Comparison of ENCODE assay signal across 8 cellular contexts in the genomic region with DNA sequence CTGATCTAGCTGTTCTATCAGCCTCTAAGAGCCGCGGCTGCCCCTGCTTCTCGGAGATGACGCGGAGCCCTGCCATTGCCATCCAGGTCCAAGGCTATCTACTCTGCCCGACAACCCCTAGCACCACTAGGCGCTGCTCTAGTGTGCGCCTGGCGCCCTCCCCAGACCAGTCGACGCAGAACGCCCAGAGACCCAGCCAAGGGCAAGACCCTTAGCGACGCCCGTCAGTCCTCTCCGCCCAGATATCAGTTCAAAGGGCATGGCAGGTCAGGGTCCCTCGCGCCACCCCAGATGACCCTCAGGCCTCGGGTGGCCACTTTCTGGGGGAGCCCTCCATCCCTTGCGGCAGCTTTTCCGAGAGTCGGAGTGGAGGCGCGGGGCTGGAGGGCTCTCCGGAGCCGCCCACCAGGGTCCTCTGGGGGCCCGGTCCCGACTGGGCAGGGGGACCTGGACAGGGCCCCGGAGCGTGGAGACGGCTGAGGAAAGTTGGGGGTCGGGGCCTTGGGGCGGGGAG. TPM values are rescaled to one million over a fixed set of nuclear protein-coding genes. Genes with fewer than 3 reads are reported as not detected.
DNase-seq lines count a peak whose midpoint lies in the region; ATAC-seq and TF ChIP-seq lines count a peak whose summit lies in the region.

No MANE protein-coding gene starts in this region.

- no TSS peak for BruUV-seq in HCT116 (replicated peaks; lab: Mats Ljungman, UMichigan)

- RAD21 ChIA-PET in HCT116 (lab: Charles Lee; ENCODE audit: low non-redundant PET in 1 of 2, low total read pairs in 2 of 2, uncharacterized antibody in 2 of 2, unreplicated experiment in 2 of 2): no interaction called here

- no peak for TF ChIP-seq EP300 in tibial nerve (IDR thresholded peaks at IDR 0.05)

- peaks cover 54% of the 10 kb centered on the region for H3K27me3 Mint-ChIP-seq in mesothelial cell of epicardium (ENCODE audit: low read depth)

- H3K79me2 ChIP-seq in HCT116 (ENCODE audit: insufficient read depth, low read length): no peaks in the 10 kb centered on the region

- peak; percentile 51 for TF ChIP-seq RAD21 in HCT116 (IDR thresholded peaks at IDR 0.05; ENCODE audit: low read depth)

- no peaks in the 10 kb centered on the region for H3K9me2 ChIP-seq in HCT116 (ENCODE audit: insufficient read depth)

- peak; percentile 30; the same call in 1 of the 2 replicates for TF ChIP-seq CTCF in BJ (IDR thresholded peaks at IDR 0.05; ENCODE audit: insufficient read depth, low read depth, low read length)
- no peak; a peak in 2 of 6 replicates for TF ChIP-seq CTCF in HCT116 (IDR thresholded peaks at IDR 0.05 in 2 of 3, conservative IDR thresholded peaks at IDR 0.05 in 1 of 3; ENCODE audit: borderline replicate concordance in 1 of 3, insufficient read depth in 1 of 3, low read depth in 2 of 3, low read length in 2 of 3)
- TF ChIP-seq CTCF in epithelial cell of proximal tubule (conservative IDR thresholded peaks at IDR 0.05; ENCODE audit: low read depth, low read length): peak; percentile 82
- TF ChIP-seq CTCF in mesothelial cell of epicardium (IDR thresholded peaks at IDR 0.05; ENCODE audit: unreplicated experiment): no peak
- peak in 2 of 5 experiments; percentile 19 to 21 for TF ChIP-seq CTCF in tibial nerve (IDR thresholded peaks at IDR 0.05)

- no peak for TF ChIP-seq POLR2A in HCT116 (IDR thresholded peaks at IDR 0.05; ENCODE audit: borderline replicate concordance, extremely low read depth, insufficient read depth, insufficient read length)
- TF ChIP-seq POLR2A in tibial nerve (IDR thresholded peaks at IDR 0.05): no peak

- no peaks in the 10 kb centered on the region; the same call in 1 of the 2 replicates for H4K20me1 ChIP-seq in HCT116 (ENCODE audit: insufficient read depth)

- H3K4me3 ChIP-seq in BJ (ENCODE audit: low read depth, low read length) (peak overlapping the region; percentile 10; the same call in 1 of the 2 replicates), HCT116 (replicated peaks in 1 of 2; ENCODE audit: low read depth in 1 of 2, low read length in 2 of 2) (no peak overlapping the region), epithelial cell of proximal tubule (ENCODE audit: low read depth, low read length) (peak overlapping the region; percentile 74), tibial nerve (peak overlapping the region; percentile 34 to 70 (median 50))

- H2AFZ ChIP-seq in HCT116 (ENCODE audit: low read depth, low read length, poor library complexity, severe bottlenecking): no peak overlapping the region

- H3K36me3 ChIP-seq in BJ (ENCODE audit: control insufficient read depth, insufficient read depth, low read length): no peaks in the 10 kb centered on the region
- no peaks in the 10 kb centered on the region for H3K36me3 ChIP-seq in HCT116 (ENCODE audit: control insufficient read depth in 1 of 2, insufficient read depth in 2 of 2, low read length in 2 of 2)
- no peaks in the 10 kb centered on the region for H3K36me3 ChIP-seq in tibial nerve

- peaks cover 25% of the 10 kb centered on the region for H3K4me1 Mint-ChIP-seq in mesothelial cell of epicardium

- POLR2A ChIA-PET in BJ (lab: Charles Lee): interaction anchor here (0.6 kb wide), 1 partner anchor 433 kb away, joined by 5 read pairs; no protein-coding TSS in a partner anchor
- POLR2A ChIA-PET in HCT116 (lab: Charles Lee): no interaction called here

- H3K4me1 ChIP-seq in HCT116 (ENCODE audit: control insufficient read depth in 1 of 2, insufficient read depth in 2 of 2, low read length in 2 of 2): no peaks in the 10 kb centered on the region
- peaks cover 0 to 38% (median 12%) of the 10 kb centered on the region in 4 donors for H3K4me1 ChIP-seq in tibial nerve

- no peaks in the 10 kb centered on the region for H3K9me3 ChIP-seq in HCT116 (ENCODE audit: control insufficient read depth in 1 of 2, insufficient read depth in 1 of 2, low read depth in 1 of 2, low read length in 2 of 2)
- H3K9me3 ChIP-seq in tibial nerve: no peaks in the 10 kb centered on the region

- H3K9me3 Mint-ChIP-seq in mesothelial cell of epicardium: no peaks in the 10 kb centered on the region

- H3K9ac ChIP-seq in HCT116 (ENCODE audit: low read length): no peak overlapping the region

- WGBS in tibial nerve, 2 donors: 7 to 9% methylated on average over 16 to 25 of the region's 33 CpGs

- ATAC-seq in HCT116: no peak
- ATAC-seq in HG03139 (IDR thresholded peaks at IDR 0.05; ENCODE audit: unreplicated experiment): no peak

- DNase-seq in BJ (ENCODE audit: low read depth): no peak
- DNase-seq in HCT116 (ENCODE audit: low read depth, low spot score): no peak
- peak; percentile 86 for DNase-seq in NCI-H748 (lab: John Stamatoyannopoulos, UW; ENCODE audit: unreplicated experiment)
- peak; percentile 25 for DNase-seq in epithelial cell of proximal tubule (ENCODE audit: low read depth)
- DNase-seq in mesothelial cell of epicardium (ENCODE audit: low spot score in 2 of 2, unreplicated experiment in 2 of 2): peak in 1 of 2 experiments; percentile 43
- peak in 1 of 2 donors; percentile 15 for DNase-seq in tibial nerve (ENCODE audit: low spot score in 2 of 2)
- DNase-seq in cortex of kidney (lab: John Stamatoyannopoulos, UW): no peak

- H3K27ac Mint-ChIP-seq in mesothelial cell of epicardium: no peak overlapping the region

- no peaks in the 10 kb centered on the region for H3K36me3 Mint-ChIP-seq in mesothelial cell of epicardium

- H3K27me3 ChIP-seq in BJ (ENCODE audit: control insufficient read depth, insufficient read depth, low read length) (peaks cover 16% of the 10 kb centered on the region), HCT116 (ENCODE audit: insufficient read depth, low read length) (peaks cover 9% of the 10 kb centered on the region; the same call in 1 of the 2 replicates), tibial nerve (peaks cover 0 to 28% of the 10 kb centered on the region in 2 donors)

- H3K27ac ChIP-seq in HCT116 (ENCODE audit: low read depth, low read length) (no peak overlapping the region), tibial nerve (peak overlapping the region in 1 of 4 donors; percentile 62)

- H3K4me3 Mint-ChIP-seq in mesothelial cell of epicardium: peak overlapping the region; percentile 78

- H3K4me2 ChIP-seq in HCT116 (ENCODE audit: low read length): no peak overlapping the region

- CTCF ChIA-PET in BJ (lab: Yijun Ruan, JAX) (interaction anchor here (0.8 to 3.7 kb wide), 3 partner anchors 18 to 217 kb away, joined by 3 to 19 read pairs (median 9); no protein-coding TSS in a partner anchor), HCT116 (lab: Charles Lee) (no interaction called here)

- intact Hi-C loops in HCT116 (cut with micrococcal nuclease): loop anchor here (5.0 to 10.0 kb wide), 3 partner anchors 118 to 510 kb away; no protein-coding TSS in a partner anchor

TF ChIP-seq in HCT116, 20 proteins besides CTCF, POLR2A, EP300 and RAD21:
- TF ChIP-seq SIN3A (IDR thresholded peaks at IDR 0.05; ENCODE audit: low read depth): no peak
- TF ChIP-seq EGR1 (IDR thresholded peaks at IDR 0.05; ENCODE audit: low read depth): no peak
- no peak for TF ChIP-seq SP1 (IDR thresholded peaks at IDR 0.05; ENCODE audit: low read depth)
- no peak for TF ChIP-seq CEBPB (IDR thresholded peaks at IDR 0.05; ENCODE audit: low read depth)
- no peak for TF ChIP-seq EZH2phosphoT487 (IDR thresholded peaks at IDR 0.05; ENCODE audit: borderline replicate concordance)
- TF ChIP-seq, protein P1, sequence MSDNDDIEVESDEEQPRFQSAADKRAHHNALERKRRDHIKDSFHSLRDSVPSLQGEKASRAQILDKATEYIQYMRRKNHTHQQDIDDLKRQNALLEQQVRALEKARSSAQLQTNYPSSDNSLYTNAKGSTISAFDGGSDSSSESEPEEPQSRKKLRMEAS (IDR thresholded peaks at IDR 0.05): no peak
- TF ChIP-seq, protein P2, sequence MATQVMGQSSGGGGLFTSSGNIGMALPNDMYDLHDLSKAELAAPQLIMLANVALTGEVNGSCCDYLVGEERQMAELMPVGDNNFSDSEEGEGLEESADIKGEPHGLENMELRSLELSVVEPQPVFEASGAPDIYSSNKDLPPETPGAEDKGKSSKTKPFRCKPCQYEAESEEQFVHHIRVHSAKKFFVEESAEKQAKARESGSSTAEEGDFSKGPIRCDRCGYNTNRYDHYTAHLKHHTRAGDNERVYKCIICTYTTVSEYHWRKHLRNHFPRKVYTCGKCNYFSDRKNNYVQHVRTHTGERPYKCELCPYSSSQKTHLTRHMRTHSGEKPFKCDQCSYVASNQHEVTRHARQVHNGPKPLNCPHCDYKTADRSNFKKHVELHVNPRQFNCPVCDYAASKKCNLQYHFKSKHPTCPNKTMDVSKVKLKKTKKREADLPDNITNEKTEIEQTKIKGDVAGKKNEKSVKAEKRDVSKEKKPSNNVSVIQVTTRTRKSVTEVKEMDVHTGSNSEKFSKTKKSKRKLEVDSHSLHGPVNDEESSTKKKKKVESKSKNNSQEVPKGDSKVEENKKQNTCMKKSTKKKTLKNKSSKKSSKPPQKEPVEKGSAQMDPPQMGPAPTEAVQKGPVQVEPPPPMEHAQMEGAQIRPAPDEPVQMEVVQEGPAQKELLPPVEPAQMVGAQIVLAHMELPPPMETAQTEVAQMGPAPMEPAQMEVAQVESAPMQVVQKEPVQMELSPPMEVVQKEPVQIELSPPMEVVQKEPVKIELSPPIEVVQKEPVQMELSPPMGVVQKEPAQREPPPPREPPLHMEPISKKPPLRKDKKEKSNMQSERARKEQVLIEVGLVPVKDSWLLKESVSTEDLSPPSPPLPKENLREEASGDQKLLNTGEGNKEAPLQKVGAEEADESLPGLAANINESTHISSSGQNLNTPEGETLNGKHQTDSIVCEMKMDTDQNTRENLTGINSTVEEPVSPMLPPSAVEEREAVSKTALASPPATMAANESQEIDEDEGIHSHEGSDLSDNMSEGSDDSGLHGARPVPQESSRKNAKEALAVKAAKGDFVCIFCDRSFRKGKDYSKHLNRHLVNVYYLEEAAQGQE (IDR thresholded peaks at IDR 0.05; ENCODE audit: low read depth): no peak
- TF ChIP-seq YY1 (IDR thresholded peaks at IDR 0.05; ENCODE audit: extremely low read depth, insufficient replicate concordance, low read depth, low read length): no peak
- TF ChIP-seq, protein P3, sequence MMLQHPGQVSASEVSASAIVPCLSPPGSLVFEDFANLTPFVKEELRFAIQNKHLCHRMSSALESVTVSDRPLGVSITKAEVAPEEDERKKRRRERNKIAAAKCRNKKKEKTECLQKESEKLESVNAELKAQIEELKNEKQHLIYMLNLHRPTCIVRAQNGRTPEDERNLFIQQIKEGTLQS (IDR thresholded peaks at IDR 0.05): no peak
- no peak for TF ChIP-seq CBX3 (IDR thresholded peaks at IDR 0.05; ENCODE audit: low read depth)
- TF ChIP-seq ELF1 (IDR thresholded peaks at IDR 0.05; ENCODE audit: borderline replicate concordance, low read depth): no peak
TF ChIP-seq in HCT116: peak in this region for 0.

RNA-seq across cellular contexts. Expression of gene CLSTN2, which starts 0.4 kb away (rescaled TPM):
- 1.4 and 1.8 TPM in 2 replicates for polyA plus RNA-seq in BJ (2011; rRNA removed)
- polyA minus RNA-seq in BJ (2011; rRNA and poly(A)+ RNA removed): 1.1 and 1.6 TPM in 2 replicates
- total RNA-seq in HCT116 (2021; ENCODE audit: unreplicated experiment) (0.02 TPM), epithelial cell of proximal tubule (3.0 and 9.7 TPM in 2 replicates), mesothelial cell of epicardium (14.4 to 18.2 TPM (median 17.3 TPM) in 3 replicates), tibial nerve (10 to 100 TPM; 13.4 to 21.3 (median 19.4) TPM)
- not detected in 2 replicates for polyA plus RNA-seq in HCT116 (2012)

Comparison
In these comparisons a context has a peak if more than half of its experiments do, and no peak if none do; other contexts are left out.
1. DNase-seq: peak in NCI-H748 (single experiment) and epithelial cell of proximal tubule (single experiment); none in BJ (single experiment), HCT116 (single experiment) and cortex of kidney (single experiment).
2. H3K4me3 ChIP-seq: peak in BJ (single experiment), epithelial cell of proximal tubule (single experiment) and tibial nerve (4 of 4); none in HCT116 (0 of 2).
3. CTCF ChIP-seq: peak in BJ (single experiment) and epithelial cell of proximal tubule (single experiment); none in HCT116 (0 of 3) and mesothelial cell of epicardium (single experiment).